In genomic region chr5:140073296-140073695, GRCh38 we compare ENCODE assay signal across 9 cellular contexts. TPM values are rescaled to one million over a fixed set of nuclear protein-coding genes. Genes with fewer than 3 reads are reported as not detected.
DNase-seq lines count a peak whose midpoint lies in the region; ATAC-seq and TF ChIP-seq lines count a peak whose summit lies in the region.
"Had no signal": no experiment of that assay in that cellular context is flagged by ENCODE, and none has a peak within 500 bp of the region (broad histone marks: within the 10 kb centered on the region; RNA-seq: fewer than 3 reads in every experiment).

No MANE protein-coding gene starts in this region.

- H3K4me3 ChIP-seq in SK-N-SH (ENCODE audit: low read depth in 2 of 2, low read length in 1 of 2) (no peak overlapping the region; a peak in 1 of 4 replicates), tibial artery (no peak overlapping the region)

- CTCF ChIA-PET in SK-N-SH (lab: Yijun Ruan, JAX), result interaction anchor here (0.6 to 6.6 kb wide), 44 partner anchors 9 to 647 kb away, joined by 3 to 147 read pairs (median 4); partner anchors contain the start of genes HBEGF, NRG2 and PURA

- no peaks in the 10 kb centered on the region for H3K9me2 ChIP-seq in SK-N-SH

- H3K9me3 ChIP-seq in SK-N-SH (no peaks in the 10 kb centered on the region), tibial artery (no peaks in the 10 kb centered on the region)

- DNase-seq in SK-N-SH (peak; percentile 32), RPMI7951 (ENCODE audit: low read depth) (peak; percentile 4), glomerular visceral epithelial cell (ENCODE audit: extremely low spot score) (peak; percentile 12), tibial artery (no peak), NCI-H526 treated with DMSO at 0.1 percent for 48 hours (lab: John Stamatoyannopoulos, UW) (no peak)
- DNase-seq: left colon had no signal

- peaks cover 16% of the 10 kb centered on the region for H3F3A ChIP-seq in SK-N-SH (replicated peaks; ENCODE audit: insufficient read depth)

- TF ChIP-seq EP300 in SK-N-SH (IDR thresholded peaks at IDR 0.05; ENCODE audit: borderline replicate concordance in 1 of 2, low read depth in 1 of 2, low read length in 1 of 2), result no peak

- H3K27ac ChIP-seq in SK-N-SH (ENCODE audit: low read depth in 2 of 2, low read length in 1 of 2) (no peak overlapping the region), tibial artery (no peak overlapping the region)

- H4K20me1 ChIP-seq in SK-N-SH (ENCODE audit: insufficient read depth), result no peaks in the 10 kb centered on the region

- H3K4me2 ChIP-seq in SK-N-SH, result no peak overlapping the region

- H3K36me3 ChIP-seq in SK-N-SH (replicated peaks in 1 of 2; ENCODE audit: control insufficient read depth in 1 of 2, insufficient read depth in 2 of 2, low read length in 1 of 2) (no peaks in the 10 kb centered on the region), tibial artery (no peaks in the 10 kb centered on the region)

- H3K27me3 ChIP-seq in SK-N-SH (ENCODE audit: insufficient read depth) (peaks cover 7% of the 10 kb centered on the region; the same call in 1 of the 2 replicates), tibial artery (peaks cover 0 to 5% of the 10 kb centered on the region in 2 donors)

- ATAC-seq in SK-N-SH treated with all-trans-retinoic acid at 6 μM for 48 hours, result no peak
- no peak for ATAC-seq in HG02610 (IDR thresholded peaks at IDR 0.05; ENCODE audit: unreplicated experiment)
- no peak for ATAC-seq in GM21576 (IDR thresholded peaks at IDR 0.05; ENCODE audit: unreplicated experiment)
- ATAC-seq: left colon had no signal

- no peak overlapping the region; the same call in 1 of the 2 replicates for H2AFZ ChIP-seq in SK-N-SH (ENCODE audit: low read depth)

- intact Hi-C loops in tibial artery (cut with DNase I; ENCODE audit: low total_unique reads), result loop anchor here (2.0 kb wide), 1 partner anchor 84 kb away; no protein-coding TSS in a partner anchor

- POLR2A ChIA-PET in SK-N-SH (lab: Yijun Ruan, JAX), result interaction anchor here (0.6 kb wide), 2 partner anchors 18 to 277 kb away, joined by 3 read pairs; no protein-coding TSS in a partner anchor

- H3K4me1 ChIP-seq in SK-N-SH (ENCODE audit: control insufficient read depth in 1 of 2, insufficient read depth in 2 of 2, low read depth in 1 of 2, low read length in 1 of 2), result no peaks in the 10 kb centered on the region; a peak in 1 of 4 replicates
- H3K4me1 ChIP-seq in tibial artery, result no peaks in the 10 kb centered on the region

- WGBS in SK-N-SH (ENCODE audit: low lambda C conversion rate), result 4% methylated on average over 4 of the region's 4 CpGs

- TF ChIP-seq CTCF in SK-N-SH (IDR thresholded peaks at IDR 0.05), result peak; percentile 82
- peak; percentile 61 to 66 for TF ChIP-seq CTCF in tibial artery (IDR thresholded peaks at IDR 0.05)

- no peaks in the 10 kb centered on the region for H3K79me2 ChIP-seq in SK-N-SH (ENCODE audit: insufficient read depth)

- H3K9ac ChIP-seq in SK-N-SH, result no peak overlapping the region

- peak; percentile 64 for TF ChIP-seq RAD21 in SK-N-SH (IDR thresholded peaks at IDR 0.05; ENCODE audit: low read length)

TF ChIP-seq in SK-N-SH, 30 proteins besides CTCF, POLR2A, EP300 and RAD21:
- peak; percentile 41; the same call in 1 of the 2 replicates for TF ChIP-seq SMC3 (IDR thresholded peaks at IDR 0.05; ENCODE audit: low read depth, low read length)
- TF ChIP-seq EZH2phosphoT487 (IDR thresholded peaks at IDR 0.05; ENCODE audit: borderline replicate concordance, low read depth), result no peak
- TF ChIP-seq NRF1 (IDR thresholded peaks at IDR 0.05; ENCODE audit: low read depth, low read length), result no peak
- no peak for TF ChIP-seq CHD2 (IDR thresholded peaks at IDR 0.05; ENCODE audit: low read length, partially characterized antibody)

TF ChIP-seq in SK-N-SH treated with all-trans-retinoic acid at 6 μM for 48 hours, 23 proteins besides CTCF, POLR2A, EP300 and RAD21:
- TF ChIP-seq CSDC2 (CRISPR knock-in tag; IDR thresholded peaks at IDR 0.05) (no peak), RARB (CRISPR knock-in tag; IDR thresholded peaks at IDR 0.05) (no peak), CREB5 (CRISPR knock-in tag; IDR thresholded peaks at IDR 0.05; ENCODE audit: low read depth) (no peak), BACH2 (CRISPR knock-in tag; IDR thresholded peaks at IDR 0.05; ENCODE audit: borderline replicate concordance) (no peak), OSR1 (CRISPR knock-in tag; IDR thresholded peaks at IDR 0.05) (no peak), ZNF565 (CRISPR knock-in tag; conservative IDR thresholded peaks at IDR 0.05; ENCODE audit: low read depth) (no peak), ZNF8 (CRISPR knock-in tag; IDR thresholded peaks at IDR 0.05) (no peak), SNAI2 (CRISPR knock-in tag; IDR thresholded peaks at IDR 0.05) (no peak), CSRNP3 (CRISPR knock-in tag; IDR thresholded peaks at IDR 0.05) (no peak), TSHZ2 (CRISPR knock-in tag; IDR thresholded peaks at IDR 0.05) (no peak), ZFP30 (CRISPR knock-in tag; IDR thresholded peaks at IDR 0.05) (no peak), TOX (CRISPR knock-in tag; IDR thresholded peaks at IDR 0.05; ENCODE audit: borderline replicate concordance) (no peak), ESRRG (CRISPR knock-in tag; IDR thresholded peaks at IDR 0.05) (no peak)
TF ChIP-seq in SK-N-SH treated with all-trans-retinoic acid at 6 μM for 48 hours: peak in this region for 0.

RNA-seq across cellular contexts. Expression of gene NRG2, which starts 30.2 kb away (rescaled TPM):
- polyA plus RNA-seq in SK-N-SH (2012; rRNA removed), result 3.5 and 3.7 TPM in 2 replicates
- 2.2 and 3.1 TPM in 2 replicates for polyA plus RNA-seq in SK-N-SH (2012; cell fraction: cytosol; rRNA removed)
- polyA plus RNA-seq in SK-N-SH (2012; cell fraction: nucleus; rRNA removed), result 3.2 and 3.9 TPM in 2 replicates
- total RNA-seq in RPMI7951 (2014; rRNA removed; shearing (Covaris generic)), result 1.7 and 1.9 TPM in 2 replicates

RNA-seq across cellular contexts. Expression of gene PURA, which starts 40.6 kb away (rescaled TPM):
- polyA plus RNA-seq in SK-N-SH (2012; rRNA removed), result 2.4 and 2.9 TPM in 2 replicates
- polyA plus RNA-seq in SK-N-SH (2012; cell fraction: cytosol; rRNA removed), result 2.0 and 2.2 TPM in 2 replicates
- 2.8 and 2.9 TPM in 2 replicates for polyA plus RNA-seq in SK-N-SH (2012; cell fraction: nucleus; rRNA removed)
- total RNA-seq in RPMI7951 (2014; rRNA removed; shearing (Covaris generic)), result 9.0 and 10.0 TPM in 2 replicates

RNA-seq across cellular contexts. Expression of gene IGIP, which starts 52.4 kb away (rescaled TPM):
- polyA plus RNA-seq in SK-N-SH (2012; rRNA removed), result 0.72 and 0.99 TPM in 2 replicates
- 0.98 and 1.1 TPM in 2 replicates for polyA plus RNA-seq in SK-N-SH (2012; cell fraction: cytosol; rRNA removed)
- 1.8 and 3.3 TPM in 2 replicates for polyA plus RNA-seq in SK-N-SH (2012; cell fraction: nucleus; rRNA removed)
- total RNA-seq in RPMI7951 (2014; rRNA removed; shearing (Covaris generic)), result 4.3 and 5.2 TPM in 2 replicates

Comparison
In these comparisons a context has a peak if more than half of its experiments do, and no peak if none do; other contexts are left out.
1. DNase-seq: peak in SK-N-SH (single experiment), RPMI7951 (single experiment) and glomerular visceral epithelial cell (single experiment); none in tibial artery (0 of 2) and NCI-H526 treated with DMSO at 0.1 percent for 48 hours (single experiment).